Comparison of ENCODE assay signal across 16 cellular contexts in genomic region chr21:44486302-44486701, GRCh38. TPM values are rescaled to one million over a fixed set of nuclear protein-coding genes. Genes with fewer than 3 reads are reported as not detected.
DNase-seq lines count a peak whose midpoint lies in the region; ATAC-seq and TF ChIP-seq lines count a peak whose summit lies in the region.
"Had no signal": no experiment of that assay in that cellular context is flagged by ENCODE, and none has a peak within 500 bp of the region (broad histone marks: within the 10 kb centered on the region; RNA-seq: fewer than 3 reads in every experiment).

No MANE protein-coding gene starts in this region.

- H3K4me1 ChIP-seq in cardiac muscle cell (ENCODE audit: low read depth): peaks cover 11% of the 10 kb centered on the region
- no peaks in the 10 kb centered on the region for H3K4me1 ChIP-seq in heart right ventricle
- H3K4me1 ChIP-seq in right lobe of liver: peaks cover 0 to 8% (median 3%) of the 10 kb centered on the region in 4 donors
- H3K4me1 ChIP-seq in upper lobe of right lung: no peaks in the 10 kb centered on the region
- H3K4me1 ChIP-seq: colonic mucosa had no signal

- 81 to 89% methylated on average over 16 of the region's 16 CpGs for whole genome bisulfite sequencing in heart right ventricle, 2 donors
- 96% methylated on average over 5 of the region's 16 CpGs for WGBS in right lobe of liver (ENCODE audit: insufficient coverage, low coverage, low lambda C conversion rate, missing lambda C conversion rate)

- peaks cover 4% of the 10 kb centered on the region for H3K27me3 Mint-ChIP-seq in activated CD8-positive, alpha-beta T cell treated with anti-CD3 and anti-CD28 coated beads, Interleukin-2, amount 10 ng/mL, durations not matched to agents 7 days and 5 days (ENCODE audit: low read depth)

- TF ChIP-seq CTCF in cardiac muscle cell (IDR thresholded peaks at IDR 0.05; ENCODE audit: low read depth, low read length) (no peak), heart right ventricle (IDR thresholded peaks at IDR 0.05) (no peak), right lobe of liver (IDR thresholded peaks at IDR 0.05) (no peak), upper lobe of right lung (IDR thresholded peaks at IDR 0.05) (no peak)

- H3K27ac ChIP-seq in cardiac muscle cell: peak overlapping the region; percentile 36
- H3K27ac ChIP-seq in heart right ventricle: no peak overlapping the region
- no peak overlapping the region for H3K27ac ChIP-seq in right lobe of liver
- no peak overlapping the region for H3K27ac ChIP-seq in upper lobe of right lung
- no peak overlapping the region for H3K27ac ChIP-seq in substantia nigra (ENCODE audit: low read depth, low read length, poor library complexity, severe bottlenecking)
- H3K27ac ChIP-seq: colonic mucosa, epithelial cell of prostate had no signal

- no peaks in the 10 kb centered on the region for H3K9me3 ChIP-seq in cardiac muscle cell (ENCODE audit: low read depth)
- peaks cover 0 to 8% (median 0%) of the 10 kb centered on the region in 11 donors for H3K9me3 ChIP-seq in heart right ventricle
- no peaks in the 10 kb centered on the region for H3K9me3 ChIP-seq in right lobe of liver
- H3K9me3 ChIP-seq in upper lobe of right lung: no peaks in the 10 kb centered on the region
- H3K9me3 ChIP-seq: colonic mucosa, MG63 had no signal

- ATAC-seq in heart right ventricle (no peak), right lobe of liver (no peak), upper lobe of right lung (no peak), GM18511 (IDR thresholded peaks at IDR 0.05; ENCODE audit: unreplicated experiment) (no peak), GM19452 (IDR thresholded peaks at IDR 0.05; ENCODE audit: unreplicated experiment) (no peak)
- no peak for ATAC-seq in activated CD8-positive, alpha-beta T cell treated with anti-CD3 and anti-CD28 coated beads, Interleukin-2, amount 10 ng/mL, durations not matched to agents 7 days and 5 days

- no peak for TF ChIP-seq POLR2A in right lobe of liver (IDR thresholded peaks at IDR 0.05)

- POLR2A ChIA-PET in activated CD8-positive, alpha-beta T cell treated with anti-CD3 and anti-CD28 coated beads, Interleukin-2, amount 10 ng/mL, durations not matched to agents 7 days and 5 days (lab: Charles Lee): no interaction called here

- H3K36me3 Mint-ChIP-seq in activated CD8-positive, alpha-beta T cell treated with anti-CD3 and anti-CD28 coated beads, Interleukin-2, amount 10 ng/mL, durations not matched to agents 7 days and 5 days (ENCODE audit: low read depth): no peaks in the 10 kb centered on the region

- CTCF ChIA-PET in activated CD8-positive, alpha-beta T cell treated with anti-CD3 and anti-CD28 coated beads, Interleukin-2, amount 10 ng/mL, durations not matched to agents 7 days and 5 days (lab: Charles Lee): no interaction called here

- peak overlapping the region; percentile 38 for H3K4me3 Mint-ChIP-seq in activated CD8-positive, alpha-beta T cell treated with anti-CD3 and anti-CD28 coated beads, Interleukin-2, amount 10 ng/mL, durations not matched to agents 7 days and 5 days

- H3K4me3 ChIP-seq in cardiac muscle cell: peak overlapping the region; percentile 29
- H3K4me3 ChIP-seq in heart right ventricle: peak overlapping the region in 1 of 10 donors; percentile 45
- peak overlapping the region; percentile 36 to 51 (median 48) for H3K4me3 ChIP-seq in right lobe of liver
- H3K4me3 ChIP-seq in upper lobe of right lung: peak overlapping the region; percentile 25

- no peak overlapping the region for H3K27ac Mint-ChIP-seq in activated CD8-positive, alpha-beta T cell treated with anti-CD3 and anti-CD28 coated beads, Interleukin-2, amount 10 ng/mL, durations not matched to agents 7 days and 5 days

- intact Hi-C loops in heart right ventricle (cut with DNase I) (no loop called here), right lobe of liver (cut with DNase I) (no loop called here), upper lobe of right lung (cut with DNase I) (no loop called here)

- no peaks in the 10 kb centered on the region for H3K9me3 Mint-ChIP-seq in activated CD8-positive, alpha-beta T cell treated with anti-CD3 and anti-CD28 coated beads, Interleukin-2, amount 10 ng/mL, durations not matched to agents 7 days and 5 days (ENCODE audit: insufficient read depth)

- H3K27me3 ChIP-seq in cardiac muscle cell (no peaks in the 10 kb centered on the region), heart right ventricle (peaks cover 0 to 26% (median 17%) of the 10 kb centered on the region in 7 donors), right lobe of liver (no peaks in the 10 kb centered on the region), upper lobe of right lung (no peaks in the 10 kb centered on the region)
- H3K27me3 ChIP-seq: colonic mucosa, MG63 had no signal

- peaks cover 10% of the 10 kb centered on the region for H3K4me1 Mint-ChIP-seq in activated CD8-positive, alpha-beta T cell treated with anti-CD3 and anti-CD28 coated beads, Interleukin-2, amount 10 ng/mL, durations not matched to agents 7 days and 5 days (ENCODE audit: low read depth)

- DNase-seq in cardiac muscle cell (ENCODE audit: low read depth in 1 of 2, low spot score in 1 of 2): no peak
- no peak for DNase-seq in heart right ventricle
- no peak for DNase-seq in activated CD8-positive, alpha-beta T cell treated with anti-CD3 and anti-CD28 coated beads, Interleukin-2, amount 10 ng/mL, durations not matched to agents 7 days and 5 days
- peak in 1 of 3 donors; percentile 44 for DNase-seq in right lobe of liver
- DNase-seq in upper lobe of right lung: no peak
- no peak for DNase-seq in substantia nigra (lab: John Stamatoyannopoulos, UW)
- DNase-seq: colonic mucosa, DMS 273 treated with DMSO at 0.1 percent for 48 hours, MG63, NCI-H2107, SHP77 had no signal

- H3K36me3 ChIP-seq in cardiac muscle cell (no peaks in the 10 kb centered on the region), heart right ventricle (no peaks in the 10 kb centered on the region), right lobe of liver (no peaks in the 10 kb centered on the region), upper lobe of right lung (no peaks in the 10 kb centered on the region)
- H3K36me3 ChIP-seq: colonic mucosa, MG63 had no signal

RNA-seq across cellular contexts. Expression of gene LRRC3, which starts 31.0 kb away (rescaled TPM):
- total RNA-seq in cardiac muscle cell (5.9 and 9.5 TPM in 2 replicates), heart right ventricle (1 to 10 TPM; 1.2 to 3.2 (median 2.1) TPM), right lobe of liver (10 to 100 TPM in 5 of 6 experiments, 1 to 10 TPM in 1; 7.5 to 19.3 (median 13.9) TPM), upper lobe of right lung (3.6 TPM)
- polyA plus RNA-seq in cardiac muscle cell (3.3 and 4.1 TPM in 2 replicates), heart right ventricle (1 to 10 TPM; 1.2 to 2.3 TPM)
- 1 to 10 TPM; 3.2 to 3.4 TPM for total RNA-seq in activated CD8-positive, alpha-beta T cell treated with anti-CD3 and anti-CD28 coated beads, Interleukin-2, amount 10 ng/mL, durations not matched to agents 7 days and 5 days

RNA-seq across cellular contexts. Expression of gene KRTAP10-1, which starts 53.7 kb away (rescaled TPM):
- not detected in 2 replicates for total RNA-seq in cardiac muscle cell
- 0.56 TPM in 1 of 2 replicates, not detected in the other for polyA plus RNA-seq in cardiac muscle cell
- total RNA-seq in heart right ventricle: not detected
- polyA plus RNA-seq in heart right ventricle: not detected
- total RNA-seq in activated CD8-positive, alpha-beta T cell treated with anti-CD3 and anti-CD28 coated beads, Interleukin-2, amount 10 ng/mL, durations not matched to agents 7 days and 5 days: not detected
- total RNA-seq in right lobe of liver: not detected
- not detected for total RNA-seq in upper lobe of right lung
- total RNA-seq: colonic mucosa, glomerular endothelial cell had no signal
- polyA plus RNA-seq: thymus had no signal
